ENCODE assay signal across 8 cellular contexts in genomic region chr19:58003153-58003828, GRCh38. TPM values are rescaled to one million over a fixed set of nuclear protein-coding genes. Genes with fewer than 3 reads are reported as not detected.
DNase-seq lines count a peak whose midpoint lies in the region; ATAC-seq and TF ChIP-seq lines count a peak whose summit lies in the region.

No MANE protein-coding gene starts in this region.

- H3K9me3 ChIP-seq in PC-9 (ENCODE audit: insufficient read depth, low read depth) (peaks cover 42% of the 10 kb centered on the region), neutrophil (no peaks in the 10 kb centered on the region)

- POLR2A ChIA-PET in PC-9 (lab: Charles Lee; ENCODE audit: unreplicated experiment) (interaction anchor here (0.7 kb wide), 1 partner anchor 259 kb away, joined by 3 read pairs; no protein-coding TSS in a partner anchor), HEK293T (lab: Yijun Ruan, JAX) (interaction anchor here (0.9 to 1.3 kb wide), 3 partner anchors 21 to 370 kb away, joined by 3 to 4 read pairs (median 3); partner anchors contain the start of genes ZNF211 and ZNF551)

- no peak for TF ChIP-seq CTCF in Calu3 (IDR thresholded peaks at IDR 0.05; ENCODE audit: unreplicated experiment)
- no peak for TF ChIP-seq CTCF in PC-9 (conservative IDR thresholded peaks at IDR 0.05)
- no peak for TF ChIP-seq CTCF in neutrophil (IDR thresholded peaks at IDR 0.05)

- DNase-seq in Calu3 (no peak), PC-9 (no peak), fibroblast of gingiva (ENCODE audit: low read depth) (peak; percentile 11), HEK293T (ENCODE audit: extremely low spot score) (no peak), RPMI8226 (no peak), DMS114 treated with DMSO at 0.1 percent for 48 hours (lab: John Stamatoyannopoulos, UW; ENCODE audit: unreplicated experiment) (no peak)

- H3K27ac ChIP-seq in PC-9 (no peak overlapping the region), neutrophil (peak overlapping the region; percentile 87)

- ATAC-seq in HG02970 (IDR thresholded peaks at IDR 0.05; ENCODE audit: low FRiP score, unreplicated experiment) = no peak

- peak overlapping the region; percentile 100 for H2AFZ ChIP-seq in PC-9

- intact Hi-C loops in Calu3 (cut with micrococcal nuclease; ENCODE audit: unreplicated experiment) = loop anchor here (10.0 kb wide), 1 partner anchor 568 kb away; the partner anchor contains the start of gene ZNF749
- intact Hi-C loops in PC-9 (cut with micrococcal nuclease; ENCODE audit: unreplicated experiment) = no loop called here

- H3K4me2 ChIP-seq in PC-9 = peak overlapping the region; percentile 87

- peaks cover 4% of the 10 kb centered on the region; the same call in 1 of the 2 replicates for H3F3A ChIP-seq in PC-9 (ENCODE audit: insufficient read depth, low read depth)

- H3K79me2 ChIP-seq in PC-9 (ENCODE audit: low read depth) = peaks cover 13% of the 10 kb centered on the region

- H3K36me3 Mint-ChIP-seq in Calu3 (ENCODE audit: insufficient read depth, unreplicated experiment) = peaks cover 69% of the 10 kb centered on the region

- H3K9me3 Mint-ChIP-seq in Calu3 (ENCODE audit: low read depth, unreplicated experiment) = peaks cover 38% of the 10 kb centered on the region

- H3K27ac Mint-ChIP-seq in Calu3 (ENCODE audit: unreplicated experiment) = peak overlapping the region; percentile 52

- 0 out of 2 replicates have a peak, but pooled peaks cover 10% of the 10 kb centered on the region for H3K4me1 ChIP-seq in PC-9 (replicated peaks; ENCODE audit: insufficient read depth)
- peaks cover 14 to 23% of the 10 kb centered on the region in 2 experiments for H3K4me1 ChIP-seq in neutrophil (ENCODE audit: control insufficient read depth in 1 of 2, insufficient read depth in 1 of 2, low read depth in 1 of 2, low read length in 1 of 2)

- BruUV-seq in Calu3 (replicated peaks; lab: Mats Ljungman, UMichigan) = TSS peak; percentile 29
- BruUV-seq in PC-9 (replicated peaks; lab: Mats Ljungman, UMichigan) = TSS peak; percentile 59

- H3K4me3 Mint-ChIP-seq in Calu3 (ENCODE audit: low read depth, unreplicated experiment) = peak overlapping the region; percentile 87

- H3K4me1 Mint-ChIP-seq in Calu3 (ENCODE audit: low read depth, unreplicated experiment) = peaks cover 10% of the 10 kb centered on the region

- H3K4me3 ChIP-seq in PC-9 (peak overlapping the region; percentile 96), neutrophil (ENCODE audit: low read depth in 1 of 2, low read length in 1 of 2) (peak overlapping the region; percentile 71 to 86)

- H4K20me1 ChIP-seq in PC-9 (ENCODE audit: insufficient read depth) = no peaks in the 10 kb centered on the region

- H3K36me3 ChIP-seq in PC-9 (ENCODE audit: low read depth) = peaks cover 39% of the 10 kb centered on the region
- H3K36me3 ChIP-seq in neutrophil = peaks cover 17% of the 10 kb centered on the region

- no peaks in the 10 kb centered on the region for H3K27me3 Mint-ChIP-seq in Calu3 (ENCODE audit: unreplicated experiment)

- CTCF ChIA-PET in Calu3 (lab: Charles Lee) = no interaction called here
- CTCF ChIA-PET in PC-9 (lab: Charles Lee) = no interaction called here
- CTCF ChIA-PET in HEK293T (lab: Yijun Ruan, JAX) = no interaction called here

- no peaks in the 10 kb centered on the region for H3K9me2 ChIP-seq in PC-9 (ENCODE audit: insufficient read depth)

- H3K27me3 ChIP-seq in PC-9 (ENCODE audit: insufficient read depth, low read depth) = no peaks in the 10 kb centered on the region
- H3K27me3 ChIP-seq in neutrophil = peaks cover under 1% of the 10 kb centered on the region

TF ChIP-seq in HEK293T, 16 proteins besides CTCF, POLR2A, EP300 and RAD21:
- TF ChIP-seq CTBP1 (IDR thresholded peaks at IDR 0.05; ENCODE audit: borderline replicate concordance) = no peak
- TF ChIP-seq ARNT (IDR thresholded peaks at IDR 0.05) = no peak
- TF ChIP-seq SUZ12 (IDR thresholded peaks at IDR 0.05) = no peak
- TF ChIP-seq FOXK2 (IDR thresholded peaks at IDR 0.05) = no peak
- no peak for TF ChIP-seq HDGF (IDR thresholded peaks at IDR 0.05; ENCODE audit: borderline replicate concordance)
- TF ChIP-seq, protein P1, sequence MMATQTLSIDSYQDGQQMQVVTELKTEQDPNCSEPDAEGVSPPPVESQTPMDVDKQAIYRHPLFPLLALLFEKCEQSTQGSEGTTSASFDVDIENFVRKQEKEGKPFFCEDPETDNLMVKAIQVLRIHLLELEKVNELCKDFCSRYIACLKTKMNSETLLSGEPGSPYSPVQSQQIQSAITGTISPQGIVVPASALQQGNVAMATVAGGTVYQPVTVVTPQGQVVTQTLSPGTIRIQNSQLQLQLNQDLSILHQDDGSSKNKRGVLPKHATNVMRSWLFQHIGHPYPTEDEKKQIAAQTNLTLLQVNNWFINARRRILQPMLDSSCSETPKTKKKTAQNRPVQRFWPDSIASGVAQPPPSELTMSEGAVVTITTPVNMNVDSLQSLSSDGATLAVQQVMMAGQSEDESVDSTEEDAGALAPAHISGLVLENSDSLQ (IDR thresholded peaks at IDR 0.05) = no peak
- TF ChIP-seq SP1 (IDR thresholded peaks at IDR 0.05) = no peak
- TF ChIP-seq NFRKB (IDR thresholded peaks at IDR 0.05) = no peak
- TF ChIP-seq LEF1 (IDR thresholded peaks at IDR 0.05; ENCODE audit: borderline replicate concordance) = no peak
- TF ChIP-seq FOXM1 (IDR thresholded peaks at IDR 0.05; ENCODE audit: borderline replicate concordance) = no peak
- no peak for TF ChIP-seq BHLHE40 (IDR thresholded peaks at IDR 0.05; ENCODE audit: borderline replicate concordance)
- TF ChIP-seq TARDBP (IDR thresholded peaks at IDR 0.05) = no peak
- TF ChIP-seq L3MBTL2 (conservative IDR thresholded peaks at IDR 0.05) = no peak
- TF ChIP-seq ELF4 (IDR thresholded peaks at IDR 0.05) = no peak

RNA-seq across cellular contexts. Expression of gene ZNF606, which starts 0.7 kb away (rescaled TPM):
- total RNA-seq in Calu3 (2022) (23.5 and 24.8 TPM in 2 replicates), PC-9 (2021) (16.3 and 21.6 TPM in 2 replicates)

RNA-seq across cellular contexts. Expression of gene C19orf18, which starts 29.0 kb away (rescaled TPM):
- total RNA-seq in Calu3 (2022) (2.5 and 2.7 TPM in 2 replicates), PC-9 (2021) (not detected in 2 replicates)

RNA-seq across cellular contexts. Expression of gene ZSCAN1, which starts 30.5 kb away (rescaled TPM):
- total RNA-seq in Calu3 (2022) (not detected in 2 replicates), PC-9 (2021) (not detected in 2 replicates)

RNA-seq across cellular contexts. Expression of gene ZNF256, which starts 55.8 kb away (rescaled TPM):
- total RNA-seq in Calu3 (2022) = 7.1 TPM in 2 replicates
- total RNA-seq in PC-9 (2021) = 6.3 and 6.4 TPM in 2 replicates

RNA-seq across cellular contexts. Expression of gene ZNF135, which starts 55.8 kb away (rescaled TPM):
- not detected in 2 replicates for total RNA-seq in Calu3 (2022)
- total RNA-seq in PC-9 (2021) = 0.15 TPM in 1 of 2 replicates, not detected in the other
